Comparison of ENCODE assay signal across 14 cellular contexts in genomic region chr15:68704496-68705021, GRCh38.
DNase-seq lines count a peak whose midpoint lies in the region; ATAC-seq and TF ChIP-seq lines count a peak whose summit lies in the region.
"Had no signal": no experiment of that assay in that cellular context is flagged by ENCODE, and none has a peak within 500 bp of the region (broad histone marks: within the 10 kb centered on the region; RNA-seq: fewer than 3 reads in every experiment).

No MANE protein-coding gene starts in this region.

- TF ChIP-seq CTCF in prostate gland (IDR thresholded peaks at IDR 0.05) (no peak), foreskin fibroblast (IDR thresholded peaks at IDR 0.05; ENCODE audit: low read depth, low read length) (no peak)

- H3K27me3 ChIP-seq in prostate gland (replicated peaks; ENCODE audit: insufficient read depth), result no peaks in the 10 kb centered on the region
- H3K27me3 ChIP-seq: Peyer's patch had no signal

- H3K4me1 Mint-ChIP-seq in activated naive CD8-positive, alpha-beta T cell treated with anti-CD3 and anti-CD28 coated beads, Interleukin-2, amount 50 U/mL, for 24 hours, result no peaks in the 10 kb centered on the region
- H3K4me1 Mint-ChIP-seq: activated B cell treated with CpG ODN at 0.5 μM for 24 hours had no signal

- WGBS in prostate gland, result 24% methylated on average over 6 of the region's 6 CpGs

- H3K4me3 Mint-ChIP-seq in activated naive CD8-positive, alpha-beta T cell treated with anti-CD3 and anti-CD28 coated beads, Interleukin-2, amount 50 U/mL, for 24 hours, result no peak overlapping the region
- H3K4me3 Mint-ChIP-seq: activated B cell treated with CpG ODN at 0.5 μM for 24 hours, CD14-positive monocyte had no signal

- H3K36me3 Mint-ChIP-seq in activated naive CD8-positive, alpha-beta T cell treated with anti-CD3 and anti-CD28 coated beads, Interleukin-2, amount 50 U/mL, for 24 hours (ENCODE audit: low read depth), result no peaks in the 10 kb centered on the region
- H3K36me3 Mint-ChIP-seq: CD14-positive monocyte had no signal

- peaks cover 11% of the 10 kb centered on the region for H3K27me3 Mint-ChIP-seq in activated naive CD8-positive, alpha-beta T cell treated with anti-CD3 and anti-CD28 coated beads, Interleukin-2, amount 50 U/mL, for 24 hours

- peak; percentile 39 for DNase-seq in GM03348 (ENCODE audit: low spot score)
- peak; percentile 53 for DNase-seq in amniotic epithelial cell (ENCODE audit: low read depth)
- peak; percentile 47 for DNase-seq in left ventricle myocardium superior
- peak; percentile 61 for DNase-seq in prostate gland (ENCODE audit: low spot score)
- no peak for DNase-seq in foreskin fibroblast
- no peak for DNase-seq in activated naive CD8-positive, alpha-beta T cell treated with anti-CD3 and anti-CD28 coated beads, Interleukin-2, amount 50 U/mL, for 24 hours
- no peak for DNase-seq in H4 (ENCODE audit: low spot score)
- DNase-seq: activated B cell treated with CpG ODN at 0.5 μM for 24 hours; foreskin keratinocyte; NCI-H187 treated with DMSO at 0.1 percent for 48 hours; Peyer's patch; stimulated activated naive CD4-positive, alpha-beta T cell had no signal

- TF ChIP-seq POLR2A in prostate gland (IDR thresholded peaks at IDR 0.05), result no peak

- no peak overlapping the region for H3K4me3 ChIP-seq in prostate gland
- no peak overlapping the region for H3K4me3 ChIP-seq in foreskin fibroblast (ENCODE audit: low read depth in 1 of 2, low read length in 2 of 2)
- H3K4me3 ChIP-seq: Peyer's patch had no signal

- peak overlapping the region; percentile 42 to 54 for H3K27ac ChIP-seq in prostate gland
- H3K27ac ChIP-seq: foreskin keratinocyte, Peyer's patch had no signal

- H3K9me3 ChIP-seq in prostate gland, result no peaks in the 10 kb centered on the region
- H3K9me3 ChIP-seq: Peyer's patch had no signal

- H3K36me3 ChIP-seq in prostate gland, result no peaks in the 10 kb centered on the region
- H3K36me3 ChIP-seq: Peyer's patch had no signal

- H3K9me3 Mint-ChIP-seq in activated naive CD8-positive, alpha-beta T cell treated with anti-CD3 and anti-CD28 coated beads, Interleukin-2, amount 50 U/mL, for 24 hours, result no peaks in the 10 kb centered on the region
- H3K9me3 Mint-ChIP-seq: activated B cell treated with CpG ODN at 0.5 μM for 24 hours had no signal

- intact Hi-C loops in left ventricle myocardium superior (cut with micrococcal nuclease), result no loop called here
- intact Hi-C loops in prostate gland (cut with DNase I), result no loop called here

- no peaks in the 10 kb centered on the region for H3K4me1 ChIP-seq in prostate gland (replicated peaks)
- H3K4me1 ChIP-seq: foreskin keratinocyte, Peyer's patch had no signal

- ATAC-seq in left ventricle myocardium superior (peak; percentile 77), HG03097 (IDR thresholded peaks at IDR 0.05; ENCODE audit: low FRiP score, unreplicated experiment) (no peak)
- no peak for ATAC-seq in activated naive CD8-positive, alpha-beta T cell treated with anti-CD3 and anti-CD28 coated beads, Interleukin-2, amount 50 U/mL, for 24 hours
- ATAC-seq: foreskin keratinocyte had no signal

- H3K27ac Mint-ChIP-seq in activated naive CD8-positive, alpha-beta T cell treated with anti-CD3 and anti-CD28 coated beads, Interleukin-2, amount 50 U/mL, for 24 hours, result no peak overlapping the region
- H3K27ac Mint-ChIP-seq: activated B cell treated with CpG ODN at 0.5 μM for 24 hours had no signal

Comparison
In these comparisons a context has a peak if more than half of its experiments do, and no peak if none do; other contexts are left out.
1. DNase-seq: peak in GM03348 (single experiment), amniotic epithelial cell (single experiment), left ventricle myocardium superior (single experiment) and prostate gland (single experiment); none in foreskin fibroblast (0 of 2), activated naive CD8-positive, alpha-beta T cell treated with anti-CD3 and anti-CD28 coated beads, Interleukin-2, amount 50 U/mL, for 24 hours (single experiment) and H4 (single experiment).